ENCODE assay signal across 20 cellular contexts in the genomic region with DNA sequence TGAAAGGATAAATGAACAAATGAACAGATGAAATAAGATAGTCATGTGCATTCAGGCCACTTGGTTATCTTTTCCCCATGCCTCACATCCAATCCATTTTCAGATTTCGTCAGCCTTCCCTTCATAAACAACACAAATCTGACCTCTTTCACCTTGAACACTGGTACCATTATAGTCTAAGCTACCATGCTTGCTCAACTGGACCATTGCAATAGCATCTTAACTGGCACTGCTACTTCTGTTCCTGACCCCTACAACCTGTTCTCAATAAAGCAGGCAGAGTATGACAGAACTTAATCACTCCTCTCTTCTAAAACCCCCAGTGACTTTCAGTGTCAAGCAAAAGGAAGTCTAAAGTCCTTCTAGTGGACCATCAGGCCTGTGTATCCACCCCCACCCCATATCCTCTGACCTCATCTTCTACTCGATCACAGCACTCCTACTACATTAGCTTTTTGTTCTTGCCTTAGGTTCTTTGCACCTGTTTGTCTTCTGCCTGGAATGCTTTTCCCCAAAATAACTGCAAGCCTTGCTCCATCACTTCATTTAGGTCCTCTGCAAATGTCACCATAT. TPM values are rescaled to one million over a fixed set of nuclear protein-coding genes. Genes with fewer than 3 reads are reported as not detected.
DNase-seq lines count a peak whose midpoint lies in the region; ATAC-seq, FAIRE-seq and TF ChIP-seq lines count a peak whose summit lies in the region.
"Had no signal": no experiment of that assay in that cellular context is flagged by ENCODE, and none has a peak within 500 bp of the region (broad histone marks: within the 10 kb centered on the region; RNA-seq: fewer than 3 reads in every experiment).

No MANE protein-coding gene starts in this region.

- SMC1A ChIA-PET in GM12878 (lab: Charles Lee; ENCODE audit: uncharacterized antibody, unreplicated experiment) = interaction anchor here (0.5 kb wide), 1 partner anchor 84 kb away, joined by 3 read pairs; no protein-coding TSS in a partner anchor

- TF ChIP-seq EP300 in HepG2 (IDR thresholded peaks at IDR 0.05; ENCODE audit: low read depth in 2 of 2, low read length in 2 of 2) = no peak
- no peak for TF ChIP-seq EP300 in HepG2 (CRISPR knock-in tag; IDR thresholded peaks at IDR 0.05; ENCODE audit: borderline replicate concordance)
- TF ChIP-seq EP300 in GM12878 (IDR thresholded peaks at IDR 0.05; ENCODE audit: borderline replicate concordance in 1 of 2, control insufficient read depth in 1 of 2, low read depth in 2 of 2, low read length in 2 of 2) = no peak

- peak overlapping the region; percentile 41 for H2BK5ac ChIP-seq in mesendoderm (ENCODE audit: low read length)

- in situ Hi-C loops in HepG2 (cut with HindIII; ENCODE audit: extremely low pct_ligation_motif_present, low pct_unique_long_range_greater_than_20kb) (no loop called here), GM12878 (cut with MboI) (no loop called here)

- POLR2A ChIA-PET in HepG2 (lab: Yijun Ruan, JAX) (no interaction called here), GM12878 (lab: Charles Lee) (no interaction called here)

- no peak overlapping the region for H3K18ac ChIP-seq in mesendoderm (ENCODE audit: low read length)

- no peak overlapping the region for H2BK15ac ChIP-seq in mesendoderm (replicated peaks; ENCODE audit: low read depth)

- H3K4me2 ChIP-seq in HepG2 (ENCODE audit: low read depth, low read length) (no peak overlapping the region), GM12878 (ENCODE audit: control insufficient read depth, insufficient read depth) (no peak overlapping the region), mesendoderm (ENCODE audit: low read length) (no peak overlapping the region)
- H3K4me2 ChIP-seq: A549 had no signal

- no peak overlapping the region for H2BK120ac ChIP-seq in mesendoderm (ENCODE audit: low read depth, low read length)

- peak overlapping the region; percentile 24 for H3K23ac ChIP-seq in mesendoderm (ENCODE audit: low read length)

- no peaks in the 10 kb centered on the region for H3K79me1 ChIP-seq in mesendoderm (ENCODE audit: low read length)

- H3K36me3 ChIP-seq in HepG2 (replicated peaks in 1 of 2; ENCODE audit: control insufficient read depth in 1 of 2, insufficient read depth in 2 of 2, low read length in 2 of 2) (no peaks in the 10 kb centered on the region), right lobe of liver (no peaks in the 10 kb centered on the region), GM12878 (ENCODE audit: control insufficient read depth in 2 of 2, insufficient read depth in 2 of 2, low read length in 1 of 2) (no peaks in the 10 kb centered on the region), mesendoderm (ENCODE audit: control insufficient read depth, insufficient read depth, low read length) (no peaks in the 10 kb centered on the region)

- H3K79me2 ChIP-seq in HepG2 (ENCODE audit: insufficient read depth, low read length) (no peaks in the 10 kb centered on the region), GM12878 (ENCODE audit: control insufficient read depth, insufficient read depth, low read length) (no peaks in the 10 kb centered on the region), mesendoderm (ENCODE audit: control insufficient read depth, insufficient read depth, low read length) (no peaks in the 10 kb centered on the region)

- H3K9me3 ChIP-seq in HepG2 (ENCODE audit: low read length) = no peaks in the 10 kb centered on the region
- no peaks in the 10 kb centered on the region for H3K9me3 ChIP-seq in right lobe of liver
- no peaks in the 10 kb centered on the region for H3K9me3 ChIP-seq in GM12878 (replicated peaks; ENCODE audit: control insufficient read depth, insufficient read depth, low read length)
- H3K9me3 ChIP-seq: A549, Caco-2 had no signal

- CTCF ChIA-PET in HepG2 (lab: Yijun Ruan, JAX; ENCODE audit: low intra/inter-chr PET ratio, low total read pairs) (no interaction called here), GM12878 (lab: Yijun Ruan, JAX) (no interaction called here)

- no TSS peak for BruUV-seq in HepG2 (replicated peaks; lab: Mats Ljungman, UMichigan)
- no TSS peak for BruUV-seq in GM12878 (replicated peaks; lab: Mats Ljungman, UMichigan)

- no peak overlapping the region for H4K5ac ChIP-seq in mesendoderm (ENCODE audit: low read length)

- intact Hi-C loops in HepG2 (cut with micrococcal nuclease; ENCODE audit: unreplicated experiment) (no loop called here), right lobe of liver (cut with DNase I) (no loop called here), GM12878 (cut with micrococcal nuclease; ENCODE audit: unreplicated experiment) (no loop called here)

- WGBS in HepG2 (ENCODE audit: low lambda C conversion rate) = 1% methylated on average over 2 of the region's 2 CpGs
- 59% methylated on average over 2 of the region's 2 CpGs for WGBS in right lobe of liver (ENCODE audit: insufficient coverage, low coverage, low lambda C conversion rate, missing lambda C conversion rate)
- 45% methylated on average over 2 of the region's 2 CpGs for whole genome bisulfite sequencing in GM12878 (ENCODE audit: insufficient coverage, insufficient replicate concordance, low lambda C conversion rate, missing lambda C conversion rate)
- no CpG with 5 or more reads among the region's 2 CpGs for WGBS in mesendoderm (ENCODE audit: extremely low coverage, insufficient coverage, low lambda C conversion rate)

- TF ChIP-seq RAD21 in HepG2 (CRISPR knock-in tag; IDR thresholded peaks at IDR 0.05) (no peak), GM12878 (IDR thresholded peaks at IDR 0.05; ENCODE audit: insufficient read depth, low read depth, low read length) (no peak)

- H2AFZ ChIP-seq in HepG2 (ENCODE audit: low read length) (no peak overlapping the region), GM12878 (ENCODE audit: control insufficient read depth, low read depth, low read length) (no peak overlapping the region)

- TF ChIP-seq POLR2A in HepG2 (IDR thresholded peaks at IDR 0.05; ENCODE audit: insufficient read depth in 1 of 2, low read depth in 2 of 2, low read length in 2 of 2) (no peak), right lobe of liver (IDR thresholded peaks at IDR 0.05) (no peak), GM12878 (IDR thresholded peaks at IDR 0.05; ENCODE audit: low read depth, low read length) (no peak)

- DNase-seq in HepG2 (ENCODE audit: low spot score) (peak; percentile 14), right lobe of liver (no peak), GM12878 (ENCODE audit: low read depth, low spot score) (no peak), mesendoderm (no peak), NCI-H1417 treated with DMSO at 0.1 percent for 48 hours (lab: John Stamatoyannopoulos, UW) (no peak), iPS-NIHi7 (ENCODE audit: extremely low spot score) (no peak)
- DNase-seq in activated naive CD4-positive, alpha-beta T cell treated with Interleukin-2 at 50 U/mL for 16 hours = no peak
- DNase-seq: AML-193; Caco-2; CD4-positive, alpha-beta T cell; HFFc6 had no signal

- peak overlapping the region; percentile 96 for H2AK5ac ChIP-seq in mesendoderm (ENCODE audit: low read length)

- H3K27ac ChIP-seq in HepG2 (ENCODE audit: extremely low read length, insufficient read depth, low read length) (no peak overlapping the region), right lobe of liver (no peak overlapping the region), GM12878 (ENCODE audit: control insufficient read depth, insufficient read depth) (no peak overlapping the region), mesendoderm (ENCODE audit: low read depth, low read length) (no peak overlapping the region)
- H3K27ac ChIP-seq: 22Rv1, A549, C4-2B had no signal

- H4K8ac ChIP-seq in mesendoderm (ENCODE audit: low read depth, low read length) = no peak overlapping the region

- H3K4ac ChIP-seq in mesendoderm (ENCODE audit: low read depth, low read length) = no peak overlapping the region

- RAD21 ChIA-PET in GM12878 (lab: Charles Lee; ENCODE audit: unreplicated experiment) = no interaction called here

- no peaks in the 10 kb centered on the region; a peak in 1 of 5 replicates for H3K27me3 ChIP-seq in HepG2 (ENCODE audit: control insufficient read depth in 1 of 2, insufficient read depth in 2 of 2, low read length in 2 of 2)
- no peaks in the 10 kb centered on the region for H3K27me3 ChIP-seq in right lobe of liver
- no peaks in the 10 kb centered on the region for H3K27me3 ChIP-seq in GM12878 (replicated peaks in 1 of 2; ENCODE audit: control insufficient read depth in 2 of 2, insufficient read depth in 2 of 2, low read length in 1 of 2)
- H3K27me3 ChIP-seq in mesendoderm (ENCODE audit: insufficient read depth, low read length, poor library complexity) = no peaks in the 10 kb centered on the region

- no peak overlapping the region for H3K56ac ChIP-seq in mesendoderm (ENCODE audit: low read length)

- H3K4me1 ChIP-seq in HepG2 (ENCODE audit: insufficient read depth, low read length) (peaks cover 9% of the 10 kb centered on the region), right lobe of liver (no peaks in the 10 kb centered on the region), GM12878 (ENCODE audit: control insufficient read depth, insufficient read depth, low read length) (no peaks in the 10 kb centered on the region), mesendoderm (ENCODE audit: control insufficient read depth, low read depth, low read length) (peaks cover 5% of the 10 kb centered on the region)
- H3K4me1 ChIP-seq: A549 had no signal

- FAIRE-seq in HepG2 (lab: Jason Lieb, UNC) = no peak
- no peak for FAIRE-seq in GM12878 (lab: Jason Lieb, UNC)
- FAIRE-seq: A549, D721Med, G401.6, GM19239, H54, HTR-8/SVneo had no signal

- no peak overlapping the region for H3K9ac ChIP-seq in HepG2 (ENCODE audit: insufficient read depth, low read depth, low read length)
- no peak overlapping the region for H3K9ac ChIP-seq in GM12878 (ENCODE audit: control insufficient read depth, insufficient read depth, low read length)
- H3K9ac ChIP-seq in mesendoderm (ENCODE audit: low read length) = no peak overlapping the region

- H4K20me1 ChIP-seq in HepG2 (ENCODE audit: insufficient read depth, low read length) = no peaks in the 10 kb centered on the region
- no peaks in the 10 kb centered on the region for H4K20me1 ChIP-seq in GM12878 (ENCODE audit: control insufficient read depth, insufficient read depth)

- peak; percentile 77 for ATAC-seq in HepG2
- no peak for ATAC-seq in right lobe of liver
- peak; percentile 65 for ATAC-seq in GM12878
- ATAC-seq: A549, HCT116 had no signal

- H3K4me3 ChIP-seq in HepG2 (replicated peaks in 1 of 3; ENCODE audit: insufficient read depth in 1 of 3, low read depth in 2 of 3, low read length in 3 of 3) (no peak overlapping the region), right lobe of liver (no peak overlapping the region), GM12878 (no peak overlapping the region), mesendoderm (ENCODE audit: low read length) (no peak overlapping the region)
- H3K4me3 ChIP-seq: A549 had no signal

- TF ChIP-seq CTCF in HepG2 (CRISPR knock-in tag; IDR thresholded peaks at IDR 0.05) = no peak
- no peak for TF ChIP-seq CTCF in right lobe of liver (IDR thresholded peaks at IDR 0.05)
- TF ChIP-seq CTCF in GM12878 (IDR thresholded peaks at IDR 0.05 in 2 of 3, conservative IDR thresholded peaks at IDR 0.05 in 1 of 3; ENCODE audit: control insufficient read depth in 2 of 3, extremely low read depth in 1 of 3, insufficient read depth in 1 of 3, low read depth in 3 of 3, low read length in 3 of 3) = no peak

RNA-seq across cellular contexts. Expression of gene LARP7, which starts 40.7 kb away (rescaled TPM):
- 37.1 and 49.6 TPM in 2 replicates for total RNA-seq in HepG2 (2016; rRNA removed; fragmentation: Illumina TruSeq; extraction: Trizol)
- 3.9 and 6.1 TPM in 2 replicates for total RNA-seq in HepG2 (2016; cell fraction: cytosol; rRNA removed; fragmentation: Illumina TruSeq; extraction: Trizol; ENCODE audit: low read depth)
- 35.3 and 53.0 TPM in 2 replicates for total RNA-seq in HepG2 (2016; cell fraction: insoluble cytoplasmic fraction; rRNA removed; fragmentation: Illumina TruSeq; extraction: Trizol)
- 11.4 and 13.1 TPM in 2 replicates for total RNA-seq in HepG2 (2016; cell fraction: membrane; rRNA removed; fragmentation: Illumina TruSeq; extraction: Trizol)
- total RNA-seq in HepG2 (2016; cell fraction: nucleus; rRNA removed; fragmentation: Illumina TruSeq; extraction: Trizol) = 32.4 and 39.1 TPM in 2 replicates
- polyA plus RNA-seq in HepG2 (2011; rRNA removed) = 8.3 and 9.7 TPM in 2 replicates
- 2.7 and 4.9 TPM in 2 replicates for polyA plus RNA-seq in HepG2 (2011; cell fraction: cytosol; rRNA removed)
- polyA plus RNA-seq in HepG2 (2011; cell fraction: nucleus; rRNA removed) = 5.9 and 7.9 TPM in 2 replicates
- 21.4 and 27.3 TPM in 2 replicates for polyA plus RNA-seq in HepG2 (2012)
- 3.7 and 4.1 TPM in 2 replicates for polyA plus RNA-seq in HepG2 (2016; cell fraction: cytosol; fragmentation: Illumina TruSeq; extraction: Trizol; ENCODE audit: low read depth)
- polyA plus RNA-seq in HepG2 (2016; cell fraction: insoluble cytoplasmic fraction; fragmentation: Illumina TruSeq; extraction: Trizol; ENCODE audit: low read depth) = 57.8 and 59.1 TPM in 2 replicates
- 8.7 and 8.8 TPM in 2 replicates for polyA plus RNA-seq in HepG2 (2016; cell fraction: membrane; fragmentation: Illumina TruSeq; extraction: Trizol; ENCODE audit: low read depth)
- polyA plus RNA-seq in HepG2 (2016; cell fraction: nucleus; fragmentation: Illumina TruSeq; extraction: Trizol; ENCODE audit: insufficient read depth, low read depth) = 57.7 and 59.2 TPM in 2 replicates
- 0.42 and 0.72 TPM in 2 replicates for polyA minus RNA-seq in HepG2 (2011; rRNA and poly(A)+ RNA removed; ENCODE audit: low replicate concordance)
- 6.1 and 6.3 TPM in 2 replicates for polyA minus RNA-seq in HepG2 (2011; cell fraction: cytosol; rRNA and poly(A)+ RNA removed)
- 26.4 and 31.5 TPM in 2 replicates for polyA minus RNA-seq in HepG2 (2011; cell fraction: nucleus; rRNA and poly(A)+ RNA removed)
- 10 to 100 TPM; 12.7 to 28.8 (median 20.4) TPM for total RNA-seq in right lobe of liver
- total RNA-seq in GM12878 (2013; cell fraction: nucleolus; rRNA removed) = 60.3 and 66.4 TPM in 2 replicates
- total RNA-seq in GM12878 (2014; rRNA removed) = 27.8 and 41.8 TPM in 2 replicates
- 85.5 and 88.1 TPM in 2 replicates for total RNA-seq in GM12878 (2014; rRNA removed; fragmentation: Illumina TruSeq; extraction: Trizol)
- 36.6 and 41.7 TPM in 2 replicates for total RNA-seq in GM12878 (2021)
- polyA plus RNA-seq in GM12878 (2011; ENCODE audit: low read depth) = 24.3 TPM
- polyA plus RNA-seq in GM12878 (2011; rRNA removed) = 49.5 and 111 TPM in 2 replicates
- polyA plus RNA-seq in GM12878 (2011; cell fraction: cytosol; rRNA removed) = 6.0 and 8.0 TPM in 2 replicates
- polyA plus RNA-seq in GM12878 (2011; cell fraction: nucleus; rRNA removed) = 22.2 and 32.5 TPM in 2 replicates
- 41.9 and 47.0 TPM in 2 replicates for polyA plus RNA-seq in GM12878 (2012)
- 84.9 and 111 TPM in 2 replicates for polyA plus RNA-seq in GM12878 (2014; fragmentation: Illumina TruSeq; extraction: Trizol)
- 100 to 1,000 TPM in 1 of 2 experiments, 10 to 100 TPM in 1; 79.0 to 107 TPM for polyA plus RNA-seq in GM12878 (2014; fragmentation: Nextera tagmentation; extraction: Ambion mirVana)
- polyA plus RNA-seq in GM12878 (2014; rRNA removed) = 32.2 and 44.4 TPM in 2 replicates
- polyA plus RNA-seq in GM12878 (2016; fragmentation: Nextera tagmentation; extraction: Ambion mirVana) = 10 to 100 TPM; 59.1 to 64.4 TPM
- polyA minus RNA-seq in GM12878 (2011; rRNA and poly(A)+ RNA removed) = 4.6 and 5.3 TPM in 2 replicates
- polyA minus RNA-seq in GM12878 (2011; cell fraction: cytosol; rRNA and poly(A)+ RNA removed) = 5.2 and 10.4 TPM in 2 replicates
- 7.6 and 18.1 TPM in 2 replicates for polyA minus RNA-seq in GM12878 (2011; cell fraction: nucleus; rRNA and poly(A)+ RNA removed)
- 135 TPM for polyA plus RNA-seq in mesendoderm (2013, experiment 1 of 2)
- 145 TPM for polyA plus RNA-seq in mesendoderm (2013, experiment 2 of 2)

RNA-seq across cellular contexts. Expression of gene ZGRF1, which starts 40.9 kb away (rescaled TPM):
- total RNA-seq in HepG2 (2016; rRNA removed; fragmentation: Illumina TruSeq; extraction: Trizol) (14.0 and 15.9 TPM in 2 replicates), right lobe of liver (1 to 10 TPM in 5 of 6 experiments, under 1 TPM in 1; 0.71 to 3.7 (median 2.0) TPM), GM12878 (2014; rRNA removed) (18.3 and 27.2 TPM in 2 replicates), GM12878 (2014; rRNA removed; fragmentation: Illumina TruSeq; extraction: Trizol) (32.1 and 34.0 TPM in 2 replicates), GM12878 (2021) (16.6 and 20.7 TPM in 2 replicates)
- 8.8 and 10.4 TPM in 2 replicates for total RNA-seq in HepG2 (2016; cell fraction: cytosol; rRNA removed; fragmentation: Illumina TruSeq; extraction: Trizol; ENCODE audit: low read depth)
- 14.3 and 14.4 TPM in 2 replicates for total RNA-seq in HepG2 (2016; cell fraction: insoluble cytoplasmic fraction; rRNA removed; fragmentation: Illumina TruSeq; extraction: Trizol)
- 6.6 and 8.6 TPM in 2 replicates for total RNA-seq in HepG2 (2016; cell fraction: membrane; rRNA removed; fragmentation: Illumina TruSeq; extraction: Trizol)
- 35.5 and 36.5 TPM in 2 replicates for total RNA-seq in HepG2 (2016; cell fraction: nucleus; rRNA removed; fragmentation: Illumina TruSeq; extraction: Trizol)
- polyA plus RNA-seq in HepG2 (2011; rRNA removed) (5.6 and 8.6 TPM in 2 replicates), GM12878 (2011; rRNA removed) (28.8 and 51.4 TPM in 2 replicates), GM12878 (2014; fragmentation: Illumina TruSeq; extraction: Trizol) (23.2 and 36.5 TPM in 2 replicates), GM12878 (2014; fragmentation: Nextera tagmentation; extraction: Ambion mirVana) (1 to 10 TPM; 8.5 to 9.0 TPM), GM12878 (2014; rRNA removed) (16.8 and 20.5 TPM in 2 replicates), GM12878 (2016; fragmentation: Nextera tagmentation; extraction: Ambion mirVana) (10 to 100 TPM; 16.6 to 19.7 TPM)
- 1.1 and 1.4 TPM in 2 replicates for polyA plus RNA-seq in HepG2 (2011; cell fraction: cytosol; rRNA removed)
- polyA plus RNA-seq in HepG2 (2011; cell fraction: nucleus; rRNA removed) = 12.0 and 12.2 TPM in 2 replicates
- 3.5 and 4.7 TPM in 2 replicates for polyA plus RNA-seq in HepG2 (2012)
- 0.24 and 0.28 TPM in 2 replicates for polyA plus RNA-seq in HepG2 (2016; cell fraction: cytosol; fragmentation: Illumina TruSeq; extraction: Trizol; ENCODE audit: low read depth)
- polyA plus RNA-seq in HepG2 (2016; cell fraction: insoluble cytoplasmic fraction; fragmentation: Illumina TruSeq; extraction: Trizol; ENCODE audit: low read depth) = 5.9 and 6.6 TPM in 2 replicates
- polyA plus RNA-seq in HepG2 (2016; cell fraction: membrane; fragmentation: Illumina TruSeq; extraction: Trizol; ENCODE audit: low read depth) = 0.56 and 0.65 TPM in 2 replicates
- 33.8 and 37.5 TPM in 2 replicates for polyA plus RNA-seq in HepG2 (2016; cell fraction: nucleus; fragmentation: Illumina TruSeq; extraction: Trizol; ENCODE audit: insufficient read depth, low read depth)
- polyA minus RNA-seq in HepG2 (2011; rRNA and poly(A)+ RNA removed; ENCODE audit: low replicate concordance) = 1.4 and 3.9 TPM in 2 replicates
- polyA minus RNA-seq in HepG2 (2011; cell fraction: cytosol; rRNA and poly(A)+ RNA removed) = 2.6 and 3.3 TPM in 2 replicates
- polyA minus RNA-seq in HepG2 (2011; cell fraction: nucleus; rRNA and poly(A)+ RNA removed) = 30.2 and 33.6 TPM in 2 replicates
- total RNA-seq in GM12878 (2013; cell fraction: nucleolus; rRNA removed) = 128 and 131 TPM in 2 replicates
- 6.5 TPM for polyA plus RNA-seq in GM12878 (2011; ENCODE audit: low read depth)
- 8.2 and 8.5 TPM in 2 replicates for polyA plus RNA-seq in GM12878 (2011; cell fraction: cytosol; rRNA removed)
- 43.5 and 44.2 TPM in 2 replicates for polyA plus RNA-seq in GM12878 (2011; cell fraction: nucleus; rRNA removed)
- polyA plus RNA-seq in GM12878 (2012) = 9.9 and 11.4 TPM in 2 replicates
- polyA minus RNA-seq in GM12878 (2011; rRNA and poly(A)+ RNA removed) = 12.7 and 15.4 TPM in 2 replicates
- 7.4 and 11.1 TPM in 2 replicates for polyA minus RNA-seq in GM12878 (2011; cell fraction: cytosol; rRNA and poly(A)+ RNA removed)
- 19.9 and 29.4 TPM in 2 replicates for polyA minus RNA-seq in GM12878 (2011; cell fraction: nucleus; rRNA and poly(A)+ RNA removed)
- 28.8 TPM for polyA plus RNA-seq in mesendoderm (2013, experiment 1 of 2)
- 27.5 TPM for polyA plus RNA-seq in mesendoderm (2013, experiment 2 of 2)

Comparison
In these comparisons a context has a peak if more than half of its experiments do, and no peak if none do; other contexts are left out.
1. ATAC-seq: peak in HepG2 (single experiment) and GM12878 (single experiment); none in right lobe of liver (0 of 4).